ENCODE assay signal across 1 cellular context in the genomic region with DNA sequence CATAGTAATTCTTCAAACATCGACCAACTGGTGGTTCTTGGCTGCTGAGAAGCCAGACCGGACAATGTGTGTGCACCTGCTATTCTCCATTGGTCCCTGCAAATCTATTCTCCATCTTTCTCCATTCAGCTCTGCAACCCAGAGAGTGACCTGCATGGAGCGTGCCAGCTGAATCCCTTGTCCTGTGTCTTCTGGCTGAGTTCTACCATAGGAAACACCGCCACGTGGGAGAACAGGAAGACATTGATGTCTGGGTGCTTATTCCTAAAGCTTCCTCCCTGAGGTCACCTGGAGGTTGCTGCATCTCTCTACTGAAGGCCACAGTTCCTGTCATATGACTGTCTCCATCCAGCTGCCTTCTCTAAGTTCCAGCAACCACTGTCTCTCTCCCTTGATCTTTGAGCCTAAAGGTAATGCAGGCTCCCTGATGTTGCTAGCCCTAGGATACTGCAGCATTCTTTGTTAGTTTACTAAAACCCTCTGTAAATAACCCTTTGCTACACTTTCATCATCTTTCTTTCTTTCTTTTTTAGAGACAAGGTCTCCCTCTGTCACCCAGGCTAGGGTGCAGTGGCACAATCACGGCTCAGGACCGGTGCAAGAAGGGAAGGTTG.
TF ChIP-seq lines count a peak whose summit lies in the region.

No MANE protein-coding gene starts in this region.

TF ChIP-seq in HepG2, 621 proteins besides CTCF, POLR2A, EP300 and RAD21 (continued from another document and continues in another):
- TF ChIP-seq, protein P1, sequence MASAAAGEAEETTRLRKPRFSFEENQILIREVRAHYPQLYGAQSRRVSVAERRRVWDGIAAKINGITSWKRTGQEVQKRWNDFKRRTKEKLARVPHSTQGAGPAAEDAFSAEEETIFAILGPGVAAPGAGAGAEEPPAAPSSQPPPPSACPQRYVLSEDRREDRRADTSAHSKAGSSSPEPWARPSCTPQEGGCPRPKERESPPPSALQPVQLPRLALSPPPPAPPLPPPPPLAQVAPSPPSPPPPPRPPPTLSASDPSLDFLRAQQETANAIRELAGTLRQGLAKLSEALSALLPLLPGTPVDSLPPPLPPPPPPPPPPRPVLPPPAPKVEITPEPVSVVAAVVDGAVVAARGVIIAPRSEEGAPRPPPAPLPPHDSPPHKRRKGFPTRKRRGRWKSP (CRISPR knock-in tag; IDR thresholded peaks at IDR 0.05): peak; percentile 63; the same call in 1 of the 2 replicates
- TF ChIP-seq GPN1 (CRISPR knock-in tag; IDR thresholded peaks at IDR 0.05; ENCODE audit: borderline replicate concordance) (no peak), ZNF7 (CRISPR knock-in tag; IDR thresholded peaks at IDR 0.05) (no peak), ZNF3 (CRISPR knock-in tag; IDR thresholded peaks at IDR 0.05) (peak; percentile 72; the same call in 1 of the 2 replicates), TBP (CRISPR knock-in tag; IDR thresholded peaks at IDR 0.05) (no peak), ZNF678 (CRISPR knock-in tag; IDR thresholded peaks at IDR 0.05) (no peak), ZFY (CRISPR knock-in tag; IDR thresholded peaks at IDR 0.05) (peak; percentile 47; the same call in 1 of the 2 replicates), ZNF263 (CRISPR knock-in tag; IDR thresholded peaks at IDR 0.05) (no peak), ZNF354B (CRISPR knock-in tag; IDR thresholded peaks at IDR 0.05) (no peak), GABPB1 (CRISPR knock-in tag; IDR thresholded peaks at IDR 0.05) (peak; percentile 68), NCOA2 (CRISPR knock-in tag; IDR thresholded peaks at IDR 0.05) (peak; percentile 87), ZSCAN30 (CRISPR knock-in tag; IDR thresholded peaks at IDR 0.05) (peak; percentile 50; the same call in 1 of the 2 replicates), ZNF883 (CRISPR knock-in tag; IDR thresholded peaks at IDR 0.05; ENCODE audit: not compliant biosample characterization) (no peak), PCBP1 (IDR thresholded peaks at IDR 0.05; ENCODE audit: borderline replicate concordance, low read depth, low read length) (no peak), HMGA1 (CRISPR knock-in tag; conservative IDR thresholded peaks at IDR 0.05) (no peak), KDM2A (CRISPR knock-in tag; IDR thresholded peaks at IDR 0.05; ENCODE audit: borderline replicate concordance, low read depth) (peak; percentile 34; the same call in 1 of the 2 replicates), PITX1 (CRISPR knock-in tag; IDR thresholded peaks at IDR 0.05) (peak; percentile 97), ZFP1 (CRISPR knock-in tag; IDR thresholded peaks at IDR 0.05) (peak; percentile 68; the same call in 1 of the 2 replicates), AGO1 (IDR thresholded peaks at IDR 0.05; ENCODE audit: low read depth, low read length, poor library complexity, severe bottlenecking) (no peak), SMARCE1 (IDR thresholded peaks at IDR 0.05; ENCODE audit: borderline replicate concordance) (no peak), GZF1 (CRISPR knock-in tag; IDR thresholded peaks at IDR 0.05) (no peak), ZNF207 (IDR thresholded peaks at IDR 0.05; ENCODE audit: borderline replicate concordance) (no peak), HMG20A (CRISPR knock-in tag; IDR thresholded peaks at IDR 0.05; ENCODE audit: borderline replicate concordance) (peak; percentile 87), ZNF737 (CRISPR knock-in tag; IDR thresholded peaks at IDR 0.05; ENCODE audit: borderline replicate concordance) (no peak), ZNF282 (IDR thresholded peaks at IDR 0.05; ENCODE audit: partially characterized antibody) (no peak)
- TF ChIP-seq, protein P2, sequence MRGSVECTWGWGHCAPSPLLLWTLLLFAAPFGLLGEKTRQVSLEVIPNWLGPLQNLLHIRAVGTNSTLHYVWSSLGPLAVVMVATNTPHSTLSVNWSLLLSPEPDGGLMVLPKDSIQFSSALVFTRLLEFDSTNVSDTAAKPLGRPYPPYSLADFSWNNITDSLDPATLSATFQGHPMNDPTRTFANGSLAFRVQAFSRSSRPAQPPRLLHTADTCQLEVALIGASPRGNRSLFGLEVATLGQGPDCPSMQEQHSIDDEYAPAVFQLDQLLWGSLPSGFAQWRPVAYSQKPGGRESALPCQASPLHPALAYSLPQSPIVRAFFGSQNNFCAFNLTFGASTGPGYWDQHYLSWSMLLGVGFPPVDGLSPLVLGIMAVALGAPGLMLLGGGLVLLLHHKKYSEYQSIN (CRISPR knock-in tag; IDR thresholded peaks at IDR 0.05; ENCODE audit: borderline replicate concordance): no peak
- TF ChIP-seq, protein P3, sequence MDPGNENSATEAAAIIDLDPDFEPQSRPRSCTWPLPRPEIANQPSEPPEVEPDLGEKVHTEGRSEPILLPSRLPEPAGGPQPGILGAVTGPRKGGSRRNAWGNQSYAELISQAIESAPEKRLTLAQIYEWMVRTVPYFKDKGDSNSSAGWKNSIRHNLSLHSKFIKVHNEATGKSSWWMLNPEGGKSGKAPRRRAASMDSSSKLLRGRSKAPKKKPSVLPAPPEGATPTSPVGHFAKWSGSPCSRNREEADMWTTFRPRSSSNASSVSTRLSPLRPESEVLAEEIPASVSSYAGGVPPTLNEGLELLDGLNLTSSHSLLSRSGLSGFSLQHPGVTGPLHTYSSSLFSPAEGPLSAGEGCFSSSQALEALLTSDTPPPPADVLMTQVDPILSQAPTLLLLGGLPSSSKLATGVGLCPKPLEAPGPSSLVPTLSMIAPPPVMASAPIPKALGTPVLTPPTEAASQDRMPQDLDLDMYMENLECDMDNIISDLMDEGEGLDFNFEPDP (CRISPR knock-in tag; conservative IDR thresholded peaks at IDR 0.05): no peak
- TF ChIP-seq, protein P4, sequence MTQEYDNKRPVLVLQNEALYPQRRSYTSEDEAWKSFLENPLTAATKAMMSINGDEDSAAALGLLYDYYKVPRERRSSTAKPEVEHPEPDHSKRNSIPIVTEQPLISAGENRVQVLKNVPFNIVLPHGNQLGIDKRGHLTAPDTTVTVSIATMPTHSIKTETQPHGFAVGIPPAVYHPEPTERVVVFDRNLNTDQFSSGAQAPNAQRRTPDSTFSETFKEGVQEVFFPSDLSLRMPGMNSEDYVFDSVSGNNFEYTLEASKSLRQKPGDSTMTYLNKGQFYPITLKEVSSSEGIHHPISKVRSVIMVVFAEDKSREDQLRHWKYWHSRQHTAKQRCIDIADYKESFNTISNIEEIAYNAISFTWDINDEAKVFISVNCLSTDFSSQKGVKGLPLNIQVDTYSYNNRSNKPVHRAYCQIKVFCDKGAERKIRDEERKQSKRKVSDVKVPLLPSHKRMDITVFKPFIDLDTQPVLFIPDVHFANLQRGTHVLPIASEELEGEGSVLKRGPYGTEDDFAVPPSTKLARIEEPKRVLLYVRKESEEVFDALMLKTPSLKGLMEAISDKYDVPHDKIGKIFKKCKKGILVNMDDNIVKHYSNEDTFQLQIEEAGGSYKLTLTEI (CRISPR knock-in tag; conservative IDR thresholded peaks at IDR 0.05): no peak
- TF ChIP-seq, protein P5, sequence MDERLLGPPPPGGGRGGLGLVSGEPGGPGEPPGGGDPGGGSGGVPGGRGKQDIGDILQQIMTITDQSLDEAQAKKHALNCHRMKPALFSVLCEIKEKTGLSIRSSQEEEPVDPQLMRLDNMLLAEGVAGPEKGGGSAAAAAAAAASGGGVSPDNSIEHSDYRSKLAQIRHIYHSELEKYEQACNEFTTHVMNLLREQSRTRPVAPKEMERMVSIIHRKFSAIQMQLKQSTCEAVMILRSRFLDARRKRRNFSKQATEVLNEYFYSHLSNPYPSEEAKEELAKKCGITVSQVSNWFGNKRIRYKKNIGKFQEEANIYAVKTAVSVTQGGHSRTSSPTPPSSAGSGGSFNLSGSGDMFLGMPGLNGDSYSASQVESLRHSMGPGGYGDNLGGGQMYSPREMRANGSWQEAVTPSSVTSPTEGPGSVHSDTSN (CRISPR knock-in tag; IDR thresholded peaks at IDR 0.05): no peak
- TF ChIP-seq, protein P6, sequence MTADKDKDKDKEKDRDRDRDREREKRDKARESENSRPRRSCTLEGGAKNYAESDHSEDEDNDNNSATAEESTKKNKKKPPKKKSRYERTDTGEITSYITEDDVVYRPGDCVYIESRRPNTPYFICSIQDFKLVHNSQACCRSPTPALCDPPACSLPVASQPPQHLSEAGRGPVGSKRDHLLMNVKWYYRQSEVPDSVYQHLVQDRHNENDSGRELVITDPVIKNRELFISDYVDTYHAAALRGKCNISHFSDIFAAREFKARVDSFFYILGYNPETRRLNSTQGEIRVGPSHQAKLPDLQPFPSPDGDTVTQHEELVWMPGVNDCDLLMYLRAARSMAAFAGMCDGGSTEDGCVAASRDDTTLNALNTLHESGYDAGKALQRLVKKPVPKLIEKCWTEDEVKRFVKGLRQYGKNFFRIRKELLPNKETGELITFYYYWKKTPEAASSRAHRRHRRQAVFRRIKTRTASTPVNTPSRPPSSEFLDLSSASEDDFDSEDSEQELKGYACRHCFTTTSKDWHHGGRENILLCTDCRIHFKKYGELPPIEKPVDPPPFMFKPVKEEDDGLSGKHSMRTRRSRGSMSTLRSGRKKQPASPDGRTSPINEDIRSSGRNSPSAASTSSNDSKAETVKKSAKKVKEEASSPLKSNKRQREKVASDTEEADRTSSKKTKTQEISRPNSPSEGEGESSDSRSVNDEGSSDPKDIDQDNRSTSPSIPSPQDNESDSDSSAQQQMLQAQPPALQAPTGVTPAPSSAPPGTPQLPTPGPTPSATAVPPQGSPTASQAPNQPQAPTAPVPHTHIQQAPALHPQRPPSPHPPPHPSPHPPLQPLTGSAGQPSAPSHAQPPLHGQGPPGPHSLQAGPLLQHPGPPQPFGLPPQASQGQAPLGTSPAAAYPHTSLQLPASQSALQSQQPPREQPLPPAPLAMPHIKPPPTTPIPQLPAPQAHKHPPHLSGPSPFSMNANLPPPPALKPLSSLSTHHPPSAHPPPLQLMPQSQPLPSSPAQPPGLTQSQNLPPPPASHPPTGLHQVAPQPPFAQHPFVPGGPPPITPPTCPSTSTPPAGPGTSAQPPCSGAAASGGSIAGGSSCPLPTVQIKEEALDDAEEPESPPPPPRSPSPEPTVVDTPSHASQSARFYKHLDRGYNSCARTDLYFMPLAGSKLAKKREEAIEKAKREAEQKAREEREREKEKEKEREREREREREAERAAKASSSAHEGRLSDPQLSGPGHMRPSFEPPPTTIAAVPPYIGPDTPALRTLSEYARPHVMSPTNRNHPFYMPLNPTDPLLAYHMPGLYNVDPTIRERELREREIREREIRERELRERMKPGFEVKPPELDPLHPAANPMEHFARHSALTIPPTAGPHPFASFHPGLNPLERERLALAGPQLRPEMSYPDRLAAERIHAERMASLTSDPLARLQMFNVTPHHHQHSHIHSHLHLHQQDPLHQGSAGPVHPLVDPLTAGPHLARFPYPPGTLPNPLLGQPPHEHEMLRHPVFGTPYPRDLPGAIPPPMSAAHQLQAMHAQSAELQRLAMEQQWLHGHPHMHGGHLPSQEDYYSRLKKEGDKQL (CRISPR knock-in tag; IDR thresholded peaks at IDR 0.05; ENCODE audit: low read depth): 0 out of 2 replicates have a peak, but pooled peaks have one; percentile 18
- TF ChIP-seq, protein P7, sequence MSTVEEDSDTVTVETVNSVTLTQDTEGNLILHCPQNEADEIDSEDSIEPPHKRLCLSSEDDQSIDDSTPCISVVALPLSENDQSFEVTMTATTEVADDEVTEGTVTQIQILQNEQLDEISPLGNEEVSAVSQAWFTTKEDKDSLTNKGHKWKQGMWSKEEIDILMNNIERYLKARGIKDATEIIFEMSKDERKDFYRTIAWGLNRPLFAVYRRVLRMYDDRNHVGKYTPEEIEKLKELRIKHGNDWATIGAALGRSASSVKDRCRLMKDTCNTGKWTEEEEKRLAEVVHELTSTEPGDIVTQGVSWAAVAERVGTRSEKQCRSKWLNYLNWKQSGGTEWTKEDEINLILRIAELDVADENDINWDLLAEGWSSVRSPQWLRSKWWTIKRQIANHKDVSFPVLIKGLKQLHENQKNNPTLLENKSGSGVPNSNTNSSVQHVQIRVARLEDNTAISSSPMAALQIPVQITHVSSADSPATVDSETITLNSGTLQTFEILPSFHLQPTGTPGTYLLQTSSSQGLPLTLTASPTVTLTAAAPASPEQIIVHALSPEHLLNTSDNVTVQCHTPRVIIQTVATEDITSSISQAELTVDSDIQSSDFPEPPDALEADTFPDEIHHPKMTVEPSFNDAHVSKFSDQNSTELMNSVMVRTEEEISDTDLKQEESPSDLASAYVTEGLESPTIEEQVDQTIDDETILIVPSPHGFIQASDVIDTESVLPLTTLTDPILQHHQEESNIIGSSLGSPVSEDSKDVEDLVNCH (CRISPR knock-in tag; IDR thresholded peaks at IDR 0.05): no peak
- TF ChIP-seq, protein P8, sequence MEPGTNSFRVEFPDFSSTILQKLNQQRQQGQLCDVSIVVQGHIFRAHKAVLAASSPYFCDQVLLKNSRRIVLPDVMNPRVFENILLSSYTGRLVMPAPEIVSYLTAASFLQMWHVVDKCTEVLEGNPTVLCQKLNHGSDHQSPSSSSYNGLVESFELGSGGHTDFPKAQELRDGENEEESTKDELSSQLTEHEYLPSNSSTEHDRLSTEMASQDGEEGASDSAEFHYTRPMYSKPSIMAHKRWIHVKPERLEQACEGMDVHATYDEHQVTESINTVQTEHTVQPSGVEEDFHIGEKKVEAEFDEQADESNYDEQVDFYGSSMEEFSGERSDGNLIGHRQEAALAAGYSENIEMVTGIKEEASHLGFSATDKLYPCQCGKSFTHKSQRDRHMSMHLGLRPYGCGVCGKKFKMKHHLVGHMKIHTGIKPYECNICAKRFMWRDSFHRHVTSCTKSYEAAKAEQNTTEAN (CRISPR knock-in tag; conservative IDR thresholded peaks at IDR 0.05): 0 out of 2 replicates have a peak, but pooled peaks have one; percentile 24
- TF ChIP-seq, protein P9, sequence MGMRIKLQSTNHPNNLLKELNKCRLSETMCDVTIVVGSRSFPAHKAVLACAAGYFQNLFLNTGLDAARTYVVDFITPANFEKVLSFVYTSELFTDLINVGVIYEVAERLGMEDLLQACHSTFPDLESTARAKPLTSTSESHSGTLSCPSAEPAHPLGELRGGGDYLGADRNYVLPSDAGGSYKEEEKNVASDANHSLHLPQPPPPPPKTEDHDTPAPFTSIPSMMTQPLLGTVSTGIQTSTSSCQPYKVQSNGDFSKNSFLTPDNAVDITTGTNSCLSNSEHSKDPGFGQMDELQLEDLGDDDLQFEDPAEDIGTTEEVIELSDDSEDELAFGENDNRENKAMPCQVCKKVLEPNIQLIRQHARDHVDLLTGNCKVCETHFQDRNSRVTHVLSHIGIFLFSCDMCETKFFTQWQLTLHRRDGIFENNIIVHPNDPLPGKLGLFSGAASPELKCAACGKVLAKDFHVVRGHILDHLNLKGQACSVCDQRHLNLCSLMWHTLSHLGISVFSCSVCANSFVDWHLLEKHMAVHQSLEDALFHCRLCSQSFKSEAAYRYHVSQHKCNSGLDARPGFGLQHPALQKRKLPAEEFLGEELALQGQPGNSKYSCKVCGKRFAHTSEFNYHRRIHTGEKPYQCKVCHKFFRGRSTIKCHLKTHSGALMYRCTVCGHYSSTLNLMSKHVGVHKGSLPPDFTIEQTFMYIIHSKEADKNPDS (CRISPR knock-in tag; IDR thresholded peaks at IDR 0.05): no peak
- TF ChIP-seq, protein P10, sequence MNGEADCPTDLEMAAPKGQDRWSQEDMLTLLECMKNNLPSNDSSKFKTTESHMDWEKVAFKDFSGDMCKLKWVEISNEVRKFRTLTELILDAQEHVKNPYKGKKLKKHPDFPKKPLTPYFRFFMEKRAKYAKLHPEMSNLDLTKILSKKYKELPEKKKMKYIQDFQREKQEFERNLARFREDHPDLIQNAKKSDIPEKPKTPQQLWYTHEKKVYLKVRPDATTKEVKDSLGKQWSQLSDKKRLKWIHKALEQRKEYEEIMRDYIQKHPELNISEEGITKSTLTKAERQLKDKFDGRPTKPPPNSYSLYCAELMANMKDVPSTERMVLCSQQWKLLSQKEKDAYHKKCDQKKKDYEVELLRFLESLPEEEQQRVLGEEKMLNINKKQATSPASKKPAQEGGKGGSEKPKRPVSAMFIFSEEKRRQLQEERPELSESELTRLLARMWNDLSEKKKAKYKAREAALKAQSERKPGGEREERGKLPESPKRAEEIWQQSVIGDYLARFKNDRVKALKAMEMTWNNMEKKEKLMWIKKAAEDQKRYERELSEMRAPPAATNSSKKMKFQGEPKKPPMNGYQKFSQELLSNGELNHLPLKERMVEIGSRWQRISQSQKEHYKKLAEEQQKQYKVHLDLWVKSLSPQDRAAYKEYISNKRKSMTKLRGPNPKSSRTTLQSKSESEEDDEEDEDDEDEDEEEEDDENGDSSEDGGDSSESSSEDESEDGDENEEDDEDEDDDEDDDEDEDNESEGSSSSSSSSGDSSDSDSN (CRISPR knock-in tag; IDR thresholded peaks at IDR 0.05): no peak
